ENCODE assay signal across 40 cellular contexts in the genomic region with DNA sequence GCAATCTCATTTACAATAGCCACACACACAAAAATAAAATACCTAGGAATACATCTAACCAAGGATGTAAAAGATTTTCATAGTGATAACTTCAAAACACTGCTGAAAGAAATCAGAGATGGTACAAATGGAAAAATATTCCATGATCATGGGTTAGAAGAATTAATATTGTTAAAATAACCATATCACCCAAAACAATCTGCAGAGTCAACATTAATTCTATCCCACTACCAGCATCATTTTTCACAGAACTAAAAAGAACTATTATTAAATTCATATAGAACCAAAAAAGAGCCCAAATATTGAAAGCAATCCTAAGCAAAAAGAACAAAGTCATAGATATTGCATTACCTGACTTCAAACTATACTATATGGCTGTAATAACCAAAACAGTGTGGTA. TPM values are rescaled to one million over a fixed set of nuclear protein-coding genes. Genes with fewer than 3 reads are reported as not detected.
"Had no signal": no experiment of that assay in that cellular context is flagged by ENCODE, and none has a peak within 500 bp of the region (broad histone marks: within the 10 kb centered on the region; RNA-seq: fewer than 3 reads in every experiment).

No MANE protein-coding gene starts in this region.

- H3K27ac Mint-ChIP-seq: activated naive CD4-positive, alpha-beta T cell treated with anti-CD3 and anti-CD28 coated beads for 36 hours; activated naive CD4-positive, alpha-beta T cell treated with anti-CD3 and anti-CD28 coated beads, Interleukin-2, amount 10 ng/mL, durations not matched to agents 7 days and 5 days; activated naive CD4-positive, alpha-beta T cell treated with anti-CD3 and anti-CD28 coated beads, Interleukin-2, amount 50 U/mL, for 24 hours; activated naive CD4-positive, alpha-beta T cell treated with anti-CD3 and anti-CD28 coated beads, Interleukin-2, amount 50 U/mL, for 72 hours; activated naive CD8-positive, alpha-beta T cell; activated naive CD8-positive, alpha-beta T cell treated with anti-CD3 and anti-CD28 coated beads for 36 hours; activated naive CD8-positive, alpha-beta T cell treated with anti-CD3 and anti-CD28 coated beads, Interleukin-2, amount 10 ng/mL, durations not matched to agents 7 days and 5 days; activated naive CD8-positive, alpha-beta T cell treated with anti-CD3 and anti-CD28 coated beads, Interleukin-2, amount 50 U/mL, for 24 hours; activated T-cell treated with anti-CD3 and anti-CD28 coated beads, Interleukin-2, amount 50 U/mL, for 24 hours; activated T-cell treated with anti-CD3 and anti-CD28 coated beads, Interleukin-2, amount 50 U/mL, for 72 hours; activated T-helper 1 cell treated with anti-CD3 and anti-CD28 coated beads, Interleukin-12 subunit alpha, Interleukin-12 subunit beta, Interleukin-2, Interleukin-4 antibody, amounts not matched to agents 30 ng/mL and 10 ng/mL and 1 ng/mL, durations not matched to agents 14 hours and 24 hours and 36 hours; activated T-helper 17 cell treated with anti-CD3 and anti-CD28 coated beads, Interleukin-2, amount 50 U/mL, for 72 hours; activated T-helper 2 cell treated with anti-CD3 and anti-CD28 coated beads, Interferon-gamma antibody, Interleukin-2, Interleukin-4, amounts not matched to agents 10 μg/mL and 5 μg/mL and 100 μg/mL, durations not matched to agents 14 hours and 24 hours and 36 hours; brain had no signal

- H3K27me3 ChIP-seq: adrenal gland, ascending aorta, body of pancreas, brain microvascular endothelial cell, breast epithelium, cardiac muscle cell had no signal

- H3K36me3 ChIP-seq: adrenal gland, ascending aorta, brain microvascular endothelial cell, breast epithelium, cardiac muscle cell had no signal

- H3K27me3 Mint-ChIP-seq: activated naive CD4-positive, alpha-beta T cell treated with anti-CD3 and anti-CD28 coated beads, Interleukin-2, amount 10 ng/mL, durations not matched to agents 7 days and 5 days; activated naive CD8-positive, alpha-beta T cell; activated naive CD8-positive, alpha-beta T cell treated with anti-CD3 and anti-CD28 coated beads, Interleukin-2, amount 10 ng/mL, durations not matched to agents 7 days and 5 days; activated naive CD8-positive, alpha-beta T cell treated with anti-CD3 and anti-CD28 coated beads, Interleukin-2, amount 50 U/mL, for 24 hours; activated T-cell treated with anti-CD3 and anti-CD28 coated beads, Interleukin-2, amount 50 U/mL, for 24 hours; activated T-helper 17 cell treated with anti-CD3 and anti-CD28 coated beads, Interleukin-2, amount 50 U/mL, for 72 hours; brain; central memory CD8-positive, alpha-beta T cell had no signal

- FAIRE-seq: astrocyte, bronchial epithelial cell had no signal

- H3K4me3 Mint-ChIP-seq: activated naive CD4-positive, alpha-beta T cell treated with anti-CD3 and anti-CD28 coated beads for 36 hours; activated naive CD4-positive, alpha-beta T cell treated with anti-CD3 and anti-CD28 coated beads, Interleukin-2, amount 10 ng/mL, durations not matched to agents 7 days and 5 days; activated naive CD4-positive, alpha-beta T cell treated with anti-CD3 and anti-CD28 coated beads, Interleukin-2, amount 50 U/mL, for 24 hours; activated naive CD8-positive, alpha-beta T cell; activated naive CD8-positive, alpha-beta T cell treated with anti-CD3 and anti-CD28 coated beads for 36 hours; activated naive CD8-positive, alpha-beta T cell treated with anti-CD3 and anti-CD28 coated beads, Interleukin-2, amount 10 ng/mL, durations not matched to agents 7 days and 5 days; activated naive CD8-positive, alpha-beta T cell treated with anti-CD3 and anti-CD28 coated beads, Interleukin-2, amount 50 U/mL, for 24 hours; activated T-cell treated with anti-CD3 and anti-CD28 coated beads, Interleukin-2, amount 50 U/mL, for 24 hours; activated T-cell treated with anti-CD3 and anti-CD28 coated beads, Interleukin-2, amount 50 U/mL, for 4 hours; activated T-cell treated with anti-CD3 and anti-CD28 coated beads, Interleukin-2, amount 50 U/mL, for 72 hours; activated T-helper 1 cell treated with anti-CD3 and anti-CD28 coated beads, Interleukin-12 subunit alpha, Interleukin-12 subunit beta, Interleukin-2, Interleukin-4 antibody, amounts not matched to agents 30 ng/mL and 10 ng/mL and 1 ng/mL, durations not matched to agents 14 hours and 24 hours and 36 hours; activated T-helper 17 cell treated with anti-CD3 and anti-CD28 coated beads, Interleukin-2, amount 50 U/mL, for 72 hours; brain; central memory CD8-positive, alpha-beta T cell had no signal

- H3K9me3 Mint-ChIP-seq: activated naive CD4-positive, alpha-beta T cell treated with anti-CD3 and anti-CD28 coated beads, Interleukin-2, amount 10 ng/mL, durations not matched to agents 7 days and 5 days; activated naive CD4-positive, alpha-beta T cell treated with anti-CD3 and anti-CD28 coated beads, Interleukin-2, amount 50 U/mL, for 24 hours; activated naive CD8-positive, alpha-beta T cell treated with anti-CD3 and anti-CD28 coated beads, Interleukin-2, amount 10 ng/mL, durations not matched to agents 7 days and 5 days; activated naive CD8-positive, alpha-beta T cell treated with anti-CD3 and anti-CD28 coated beads, Interleukin-2, amount 50 U/mL, for 24 hours; activated T-cell treated with anti-CD3 and anti-CD28 coated beads, Interleukin-2, amount 50 U/mL, for 4 hours; activated T-helper 1 cell treated with anti-CD3 and anti-CD28 coated beads, Interleukin-12 subunit alpha, Interleukin-12 subunit beta, Interleukin-2, Interleukin-4 antibody, amounts not matched to agents 30 ng/mL and 10 ng/mL and 1 ng/mL, durations not matched to agents 14 hours and 24 hours and 36 hours; activated T-helper 2 cell treated with anti-CD3 and anti-CD28 coated beads, Interferon-gamma antibody, Interleukin-2, Interleukin-4, amounts not matched to agents 10 μg/mL and 5 μg/mL and 100 μg/mL, durations not matched to agents 14 hours and 24 hours and 36 hours; central memory CD8-positive, alpha-beta T cell had no signal

- H3K27ac ChIP-seq: adrenal gland, ascending aorta, body of pancreas, brain microvascular endothelial cell, breast epithelium, cardiac muscle cell had no signal

- H3K9me3 ChIP-seq: adrenal gland, ascending aorta, body of pancreas had no signal

- H3K4me1 ChIP-seq: adrenal gland, ascending aorta, body of pancreas, breast epithelium had no signal

- DNase-seq: activated effector memory CD4-positive, alpha-beta T cell treated with anti-CD3 and anti-CD28 coated beads, Interleukin-2, amount 50 U/mL, for 16 hours; activated effector memory CD4-positive, alpha-beta T cell treated with Interleukin-2 at 50 U/mL for 16 hours; activated gamma-delta T cell; activated gamma-delta T cell treated with Interleukin-2 at 50 U/mL for 16 hours; activated naive CD4-positive, alpha-beta T cell; activated naive CD4-positive, alpha-beta T cell treated with anti-CD3 and anti-CD28 coated beads for 36 hours; activated naive CD4-positive, alpha-beta T cell treated with anti-CD3 and anti-CD28 coated beads, Interleukin-2, amount 10 ng/mL, durations not matched to agents 7 days and 5 days; activated naive CD4-positive, alpha-beta T cell treated with anti-CD3 and anti-CD28 coated beads, Interleukin-2, amount 50 U/mL, for 16 hours; activated naive CD4-positive, alpha-beta T cell treated with Interleukin-2 at 50 U/mL for 16 hours; activated naive CD8-positive, alpha-beta T cell treated with anti-CD3 and anti-CD28 coated beads for 36 hours; activated naive CD8-positive, alpha-beta T cell treated with anti-CD3 and anti-CD28 coated beads, Interleukin-2, amount 10 ng/mL, durations not matched to agents 7 days and 5 days; activated naive CD8-positive, alpha-beta T cell treated with anti-CD3 and anti-CD28 coated beads, Interleukin-2, amount 50 U/mL, for 24 hours; activated T-cell treated with anti-CD3 and anti-CD28 coated beads, Interleukin-2, amount 50 U/mL, for 1 hour; activated T-cell treated with anti-CD3 and anti-CD28 coated beads, Interleukin-2, amount 50 U/mL, for 24 hours; activated T-cell treated with anti-CD3 and anti-CD28 coated beads, Interleukin-2, amount 50 U/mL, for 4 hours; activated T-cell treated with anti-CD3 and anti-CD28 coated beads, Interleukin-2, amount 50 U/mL, for 48 hours; activated T-cell treated with anti-CD3 and anti-CD28 coated beads, Interleukin-2, amount 50 U/mL, for 72 hours; adrenal gland; amniotic stem cell; amygdala; anterior cingulate cortex; aorta; body of pancreas; brain microvascular endothelial cell; caudate nucleus; central memory CD4-positive, alpha-beta T cell; cerebellar nuclear complex had no signal

- H3K4me1 Mint-ChIP-seq: activated naive CD4-positive, alpha-beta T cell treated with anti-CD3 and anti-CD28 coated beads, Interleukin-2, amount 10 ng/mL, durations not matched to agents 7 days and 5 days; activated naive CD4-positive, alpha-beta T cell treated with anti-CD3 and anti-CD28 coated beads, Interleukin-2, amount 50 U/mL, for 24 hours; activated naive CD8-positive, alpha-beta T cell treated with anti-CD3 and anti-CD28 coated beads for 36 hours; activated naive CD8-positive, alpha-beta T cell treated with anti-CD3 and anti-CD28 coated beads, Interleukin-2, amount 10 ng/mL, durations not matched to agents 7 days and 5 days; activated naive CD8-positive, alpha-beta T cell treated with anti-CD3 and anti-CD28 coated beads, Interleukin-2, amount 50 U/mL, for 24 hours; activated T-helper 17 cell treated with anti-CD3 and anti-CD28 coated beads, Interleukin-2, amount 50 U/mL, for 72 hours; brain; central memory CD8-positive, alpha-beta T cell had no signal

- ATAC-seq: activated naive CD4-positive, alpha-beta T cell treated with anti-CD3 and anti-CD28 coated beads, Interleukin-2, amount 50 U/mL, for 72 hours; activated naive CD8-positive, alpha-beta T cell treated with anti-CD3 and anti-CD28 coated beads, Interleukin-2, amount 50 U/mL, for 24 hours; activated T-cell treated with anti-CD3 and anti-CD28 coated beads, Interleukin-2, amount 50 U/mL, for 4 hours; activated T-cell treated with anti-CD3 and anti-CD28 coated beads, Interleukin-2, amount 50 U/mL, for 72 hours; activated T-helper 17 cell treated with anti-CD3 and anti-CD28 coated beads, Interleukin-2, amount 50 U/mL, for 72 hours; body of pancreas had no signal

- H3K36me3 Mint-ChIP-seq: activated naive CD4-positive, alpha-beta T cell treated with anti-CD3 and anti-CD28 coated beads, Interleukin-2, amount 10 ng/mL, durations not matched to agents 7 days and 5 days; activated naive CD4-positive, alpha-beta T cell treated with anti-CD3 and anti-CD28 coated beads, Interleukin-2, amount 50 U/mL, for 24 hours; activated naive CD4-positive, alpha-beta T cell treated with anti-CD3 and anti-CD28 coated beads, Interleukin-2, amount 50 U/mL, for 72 hours; activated naive CD8-positive, alpha-beta T cell; activated naive CD8-positive, alpha-beta T cell treated with anti-CD3 and anti-CD28 coated beads for 36 hours; activated naive CD8-positive, alpha-beta T cell treated with anti-CD3 and anti-CD28 coated beads, Interleukin-2, amount 10 ng/mL, durations not matched to agents 7 days and 5 days; brain had no signal

- H3K4me3 ChIP-seq: adrenal gland, ascending aorta, body of pancreas, breast epithelium, cardiac muscle cell had no signal

RNA-seq across cellular contexts. Expression of gene ZNF385B, which starts 50.4 kb away (rescaled TPM):
- total RNA-seq: activated naive CD4-positive, alpha-beta T cell treated with anti-CD3 and anti-CD28 coated beads for 36 hours; activated naive CD4-positive, alpha-beta T cell treated with anti-CD3 and anti-CD28 coated beads, Interleukin-2, amount 50 U/mL, for 72 hours; activated naive CD8-positive, alpha-beta T cell treated with anti-CD3 and anti-CD28 coated beads for 36 hours; activated naive CD8-positive, alpha-beta T cell treated with anti-CD3 and anti-CD28 coated beads, Interleukin-2, amount 10 ng/mL, durations not matched to agents 7 days and 5 days; activated T-cell treated with anti-CD3 and anti-CD28 coated beads, Interleukin-2, amount 50 U/mL, for 72 hours; activated T-helper 1 cell treated with anti-CD3 and anti-CD28 coated beads, Interleukin-12 subunit alpha, Interleukin-12 subunit beta, Interleukin-2, Interleukin-4 antibody, amounts not matched to agents 30 ng/mL and 10 ng/mL and 1 ng/mL, durations not matched to agents 14 hours and 24 hours and 36 hours; activated T-helper 17 cell treated with anti-CD3 and anti-CD28 coated beads, Interleukin-2, amount 50 U/mL, for 72 hours; activated T-helper 2 cell treated with anti-CD3 and anti-CD28 coated beads, Interferon-gamma antibody, Interleukin-2, Interleukin-4, amounts not matched to agents 10 μg/mL and 5 μg/mL and 100 μg/mL, durations not matched to agents 14 hours and 24 hours and 36 hours; bronchial epithelial cell had no signal
